Comparison of ENCODE assay signal across 10 cellular contexts in the genomic region with DNA sequence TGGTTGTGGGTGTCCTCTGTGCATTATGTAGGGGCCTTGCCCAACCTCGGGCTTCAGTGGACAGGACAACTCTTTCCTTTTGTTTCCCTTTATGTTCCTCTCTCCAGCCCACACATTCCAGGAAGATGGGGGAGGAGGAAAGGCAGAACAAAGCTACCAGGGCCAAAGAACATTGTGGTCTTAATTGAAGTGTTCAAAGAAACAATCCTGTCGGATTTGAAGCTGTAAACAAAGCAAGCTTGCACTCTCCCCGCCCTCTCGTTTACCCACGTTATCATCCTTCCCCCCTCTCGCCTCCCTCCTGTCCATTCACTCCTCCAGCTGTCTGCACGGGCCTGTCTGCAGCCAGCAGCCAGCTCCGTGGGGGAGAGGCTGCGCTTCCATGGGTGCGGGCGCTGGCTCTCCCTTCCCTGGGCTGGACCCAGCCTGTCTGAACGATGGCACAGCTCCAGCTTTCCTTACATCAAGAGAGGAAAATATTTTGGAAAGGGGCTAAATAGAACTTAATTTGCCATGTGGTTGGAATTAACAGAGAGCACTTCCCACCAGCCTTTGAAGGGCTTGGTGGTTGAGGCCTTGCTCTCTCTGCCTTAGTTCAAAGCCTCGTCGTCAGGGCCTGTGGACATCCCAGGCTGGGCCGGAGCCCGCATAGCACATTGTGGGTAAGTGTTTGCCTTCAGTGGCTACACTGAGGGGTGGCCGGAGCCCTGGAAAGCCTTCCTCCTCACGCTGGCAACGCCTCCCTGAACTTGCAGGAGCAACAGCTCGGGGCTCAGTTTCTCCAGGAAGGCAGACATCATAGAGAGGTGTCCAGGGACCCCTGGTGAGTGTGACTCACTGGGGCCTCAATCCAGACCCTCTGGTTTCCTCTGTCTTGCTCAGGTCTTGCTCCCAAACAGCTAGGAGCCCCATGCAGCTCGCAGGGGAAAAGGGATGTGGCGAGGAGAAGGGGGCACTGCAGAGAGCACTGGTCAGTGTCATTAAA.
DNase-seq lines count a peak whose midpoint lies in the region; ATAC-seq and FAIRE-seq lines count a peak whose summit lies in the region.
"Had no signal": no experiment of that assay in that cellular context is flagged by ENCODE, and none has a peak within 500 bp of the region (broad histone marks: within the 10 kb centered on the region; RNA-seq: fewer than 3 reads in every experiment).

No MANE protein-coding gene starts in this region.

- no peaks in the 10 kb centered on the region for H3K79me2 ChIP-seq in mesendoderm (ENCODE audit: control insufficient read depth, insufficient read depth, low read length)

- H2BK120ac ChIP-seq in mesendoderm (ENCODE audit: low read depth, low read length) = no peak overlapping the region

- H4K8ac ChIP-seq in mesendoderm (ENCODE audit: low read depth, low read length) = no peak overlapping the region

- H2AK5ac ChIP-seq in mesendoderm (ENCODE audit: low read length) = peak overlapping the region; percentile 40

- H3K4me3 Mint-ChIP-seq in activated T-helper 17 cell treated with anti-CD3 and anti-CD28 coated beads, Interleukin-2, amount 50 U/mL, for 72 hours = no peak overlapping the region
- no peak overlapping the region for H3K4me3 Mint-ChIP-seq in activated T-cell treated with anti-CD3 and anti-CD28 coated beads, Interleukin-2, amount 50 U/mL, for 72 hours
- H3K4me3 Mint-ChIP-seq: B cell had no signal

- H3K27me3 ChIP-seq in mesendoderm (ENCODE audit: insufficient read depth, low read length, poor library complexity) = no peaks in the 10 kb centered on the region

- no peak for ATAC-seq in activated T-helper 17 cell treated with anti-CD3 and anti-CD28 coated beads, Interleukin-2, amount 50 U/mL, for 72 hours (replicated peaks)
- ATAC-seq in GM21390 (IDR thresholded peaks at IDR 0.05; ENCODE audit: unreplicated experiment) = no peak
- ATAC-seq in activated T-cell treated with anti-CD3 and anti-CD28 coated beads, Interleukin-2, amount 50 U/mL, for 72 hours (replicated peaks in 1 of 2) = no peak

- DNase-seq in NCI-H510A treated with DMSO at 0.1 percent for 48 hours (lab: John Stamatoyannopoulos, UW) = peak; percentile 40
- no peak for DNase-seq in NCI-H510A (lab: John Stamatoyannopoulos, UW)
- peak; percentile 73 for DNase-seq in mesendoderm
- DNase-seq in urothelium cell line (ENCODE audit: low spot score) = peak; percentile 59
- DNase-seq in activated T-cell treated with anti-CD3 and anti-CD28 coated beads, Interleukin-2, amount 50 U/mL, for 72 hours = no peak
- DNase-seq: KG1 had no signal

- no peaks in the 10 kb centered on the region for H3K36me3 ChIP-seq in mesendoderm (ENCODE audit: control insufficient read depth, insufficient read depth, low read length)

- peaks cover 9% of the 10 kb centered on the region for H3K4me1 ChIP-seq in mesendoderm (ENCODE audit: control insufficient read depth, low read depth, low read length)

- no peak overlapping the region for H3K27ac Mint-ChIP-seq in activated T-helper 17 cell treated with anti-CD3 and anti-CD28 coated beads, Interleukin-2, amount 50 U/mL, for 72 hours
- H3K27ac Mint-ChIP-seq in activated T-cell treated with anti-CD3 and anti-CD28 coated beads, Interleukin-2, amount 50 U/mL, for 72 hours = no peak overlapping the region
- H3K27ac Mint-ChIP-seq: B cell had no signal

- no peaks in the 10 kb centered on the region for H3K79me1 ChIP-seq in mesendoderm (ENCODE audit: low read length)

- FAIRE-seq in endometrium (lab: Jason Lieb, UNC) (peak; percentile 99), urothelium cell line (lab: Jason Lieb, UNC) (peak; percentile 77)

- no peaks in the 10 kb centered on the region for H3K9me3 Mint-ChIP-seq in activated T-helper 17 cell treated with anti-CD3 and anti-CD28 coated beads, Interleukin-2, amount 50 U/mL, for 72 hours
- H3K9me3 Mint-ChIP-seq in activated T-cell treated with anti-CD3 and anti-CD28 coated beads, Interleukin-2, amount 50 U/mL, for 72 hours = no peaks in the 10 kb centered on the region

- no peaks in the 10 kb centered on the region for H3K36me3 Mint-ChIP-seq in activated T-helper 17 cell treated with anti-CD3 and anti-CD28 coated beads, Interleukin-2, amount 50 U/mL, for 72 hours (ENCODE audit: low read depth)
- H3K36me3 Mint-ChIP-seq in activated T-cell treated with anti-CD3 and anti-CD28 coated beads, Interleukin-2, amount 50 U/mL, for 72 hours (ENCODE audit: insufficient read depth in 2 of 2) = no peaks in the 10 kb centered on the region

- WGBS in mesendoderm (ENCODE audit: extremely low coverage, insufficient coverage, low lambda C conversion rate) = no CpG with 5 or more reads among the region's 22 CpGs

- no peaks in the 10 kb centered on the region for H3K4me1 Mint-ChIP-seq in activated T-helper 17 cell treated with anti-CD3 and anti-CD28 coated beads, Interleukin-2, amount 50 U/mL, for 72 hours
- H3K4me1 Mint-ChIP-seq in activated T-cell treated with anti-CD3 and anti-CD28 coated beads, Interleukin-2, amount 50 U/mL, for 72 hours (ENCODE audit: low read depth) = no peaks in the 10 kb centered on the region
- H3K4me1 Mint-ChIP-seq: B cell had no signal

- no peaks in the 10 kb centered on the region for H3K27me3 Mint-ChIP-seq in activated T-helper 17 cell treated with anti-CD3 and anti-CD28 coated beads, Interleukin-2, amount 50 U/mL, for 72 hours
- H3K27me3 Mint-ChIP-seq in activated T-cell treated with anti-CD3 and anti-CD28 coated beads, Interleukin-2, amount 50 U/mL, for 72 hours (ENCODE audit: low read depth) = no peaks in the 10 kb centered on the region
- H3K27me3 Mint-ChIP-seq: B cell had no signal

- no peak overlapping the region for H3K4ac ChIP-seq in mesendoderm (ENCODE audit: low read depth, low read length)

- H3K9ac ChIP-seq in mesendoderm (ENCODE audit: low read length) = peak overlapping the region; percentile 10

- no peak overlapping the region for H4K5ac ChIP-seq in mesendoderm (ENCODE audit: low read length)

- H3K56ac ChIP-seq in mesendoderm (ENCODE audit: low read length) = peak overlapping the region; percentile 63

- no peak overlapping the region for H3K4me3 ChIP-seq in mesendoderm (ENCODE audit: low read length)

- no peak overlapping the region for H2BK15ac ChIP-seq in mesendoderm (replicated peaks; ENCODE audit: low read depth)

- no peak overlapping the region for H3K4me2 ChIP-seq in mesendoderm (ENCODE audit: low read length)

- peak overlapping the region; percentile 24 for H3K18ac ChIP-seq in mesendoderm (ENCODE audit: low read length)

- peak overlapping the region; percentile 9 for H3K27ac ChIP-seq in mesendoderm (ENCODE audit: low read depth, low read length)

- no peak overlapping the region for H3K23ac ChIP-seq in mesendoderm (ENCODE audit: low read length)

- H2BK5ac ChIP-seq in mesendoderm (ENCODE audit: low read length) = no peak overlapping the region

Comparison
In these comparisons a context has a peak if more than half of its experiments do, and no peak if none do; other contexts are left out.
1. DNase-seq: peak in NCI-H510A treated with DMSO at 0.1 percent for 48 hours (single experiment), mesendoderm (single experiment) and urothelium cell line (single experiment); none in NCI-H510A (single experiment) and activated T-cell treated with anti-CD3 and anti-CD28 coated beads, Interleukin-2, amount 50 U/mL, for 72 hours (0 of 2).